In the genomic region with DNA sequence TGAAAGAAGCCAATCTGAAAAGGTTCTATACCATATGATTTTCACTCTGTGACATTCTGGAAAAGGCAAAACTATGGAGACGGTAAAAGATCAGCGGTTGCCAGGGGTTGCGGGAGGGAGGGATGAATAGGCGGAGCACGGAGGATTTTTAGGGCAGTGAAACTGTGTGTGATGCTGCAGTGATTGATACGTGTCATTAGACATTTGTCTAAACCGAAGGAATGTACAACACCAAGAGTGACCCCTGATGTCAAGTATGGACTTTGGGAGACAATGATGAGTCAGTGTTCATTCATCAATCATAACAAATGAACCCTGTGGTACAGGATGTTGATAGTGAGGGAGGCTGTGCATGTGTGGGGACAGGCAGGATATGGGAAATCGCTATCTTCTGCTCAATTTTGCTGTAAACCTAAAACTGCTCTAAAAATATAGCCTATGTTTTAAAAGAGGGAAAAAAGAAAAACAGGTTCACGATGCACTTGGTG, we compare ENCODE assay signal across 9 cellular contexts. TPM values are rescaled to one million over a fixed set of nuclear protein-coding genes. Genes with fewer than 3 reads are reported as not detected.
DNase-seq lines count a peak whose midpoint lies in the region; ATAC-seq and TF ChIP-seq lines count a peak whose summit lies in the region.
"Had no signal": no experiment of that assay in that cellular context is flagged by ENCODE, and none has a peak within 500 bp of the region (broad histone marks: within the 10 kb centered on the region; RNA-seq: fewer than 3 reads in every experiment).

No MANE protein-coding gene starts in this region.

- POLR2A ChIA-PET in AG04450 (lab: Yijun Ruan, JAX), result interaction anchor here (0.8 to 3.5 kb wide), 4 partner anchors 8 to 97 kb away, joined by 3 to 29 read pairs (median 4); a partner anchor contains a TSS
- POLR2A ChIA-PET in RWPE1 (lab: Yijun Ruan, JAX; ENCODE audit: low non-redundant PET), result no interaction called here

- H3K36me3 ChIP-seq in esophagus (ENCODE audit: control insufficient read depth in 2 of 2, insufficient read depth in 2 of 2, low read length in 1 of 2), result peaks cover 0 to 2% of the 10 kb centered on the region in 2 donors
- H3K36me3 ChIP-seq in parathyroid adenoma (ENCODE audit: control insufficient read depth, insufficient read depth, low read length), result no peaks in the 10 kb centered on the region

- H3K4me3 ChIP-seq in AG04450 (ENCODE audit: low read depth, low read length) (no peak overlapping the region), esophagus (ENCODE audit: low read depth in 1 of 2, low read length in 2 of 2) (no peak overlapping the region), parathyroid adenoma (ENCODE audit: low read depth, low read length) (no peak overlapping the region)

- H3K4me1 ChIP-seq in esophagus (ENCODE audit: control insufficient read depth in 2 of 2, insufficient read depth in 2 of 2, low read length in 1 of 2) (peaks cover 8 to 24% of the 10 kb centered on the region in 2 donors), parathyroid adenoma (peaks cover 18% of the 10 kb centered on the region)

- H3K9me3 Mint-ChIP-seq in activated naive CD8-positive, alpha-beta T cell treated with anti-CD3 and anti-CD28 coated beads for 36 hours, result no peaks in the 10 kb centered on the region

- H2AFZ ChIP-seq in parathyroid adenoma, result no peak overlapping the region

- peaks cover 16% of the 10 kb centered on the region for H3K4me1 Mint-ChIP-seq in activated naive CD8-positive, alpha-beta T cell treated with anti-CD3 and anti-CD28 coated beads for 36 hours

- WGBS in esophagus, 2 donors, result 61 to 73% methylated on average over 9 of the region's 9 CpGs

- no peak overlapping the region for H3K4me3 Mint-ChIP-seq in activated naive CD8-positive, alpha-beta T cell treated with anti-CD3 and anti-CD28 coated beads for 36 hours

- H3K4me2 ChIP-seq in parathyroid adenoma (ENCODE audit: low read length), result no peak overlapping the region

- H3K79me2 ChIP-seq in parathyroid adenoma, result peaks cover 5% of the 10 kb centered on the region

- no peak overlapping the region for H3K27ac Mint-ChIP-seq in activated naive CD8-positive, alpha-beta T cell treated with anti-CD3 and anti-CD28 coated beads for 36 hours

- CTCF ChIA-PET in AG04450 (lab: Charles Lee) (interaction anchor here (1.2 to 2.2 kb wide), 2 partner anchors 13 to 91 kb away, joined by 3 to 4 read pairs; no protein-coding TSS in a partner anchor), RWPE1 (lab: Yijun Ruan, JAX) (interaction anchor here (0.7 to 1.4 kb wide), 4 partner anchors 9 to 1856 kb away, joined by 4 to 5 read pairs (median 4); a partner anchor contains a TSS)

- H3K27me3 ChIP-seq in AG04450 (ENCODE audit: control insufficient read depth, insufficient read depth, low read length), result no peaks in the 10 kb centered on the region
- H3K27me3 ChIP-seq in esophagus (ENCODE audit: control insufficient read depth in 1 of 2, insufficient read depth in 2 of 2, low read length in 2 of 2), result no peaks in the 10 kb centered on the region
- no peaks in the 10 kb centered on the region for H3K27me3 ChIP-seq in parathyroid adenoma (ENCODE audit: control insufficient read depth, insufficient read depth, low read length)

- DNase-seq in AG04450 (ENCODE audit: low read depth, low spot score) (no peak), RWPE1 (ENCODE audit: low spot score) (peak; percentile 83)
- no peak for DNase-seq in activated naive CD8-positive, alpha-beta T cell treated with anti-CD3 and anti-CD28 coated beads for 36 hours
- DNase-seq: NCI-H1092 had no signal

- no peaks in the 10 kb centered on the region for H3K27me3 Mint-ChIP-seq in activated naive CD8-positive, alpha-beta T cell treated with anti-CD3 and anti-CD28 coated beads for 36 hours

- peak overlapping the region; percentile 91 for H3K27ac ChIP-seq in AG04450 (ENCODE audit: low read depth, low read length)
- H3K27ac ChIP-seq in RWPE1, result peak overlapping the region; percentile 98
- peak overlapping the region; percentile 84 to 88 for H3K27ac ChIP-seq in esophagus (ENCODE audit: low read depth in 2 of 2, low read length in 1 of 2)
- H3K27ac ChIP-seq in parathyroid adenoma, result peak overlapping the region; percentile 33

- no peak for TF ChIP-seq CTCF in AG04450 (IDR thresholded peaks at IDR 0.05; ENCODE audit: low read depth, low read length)
- no peak for TF ChIP-seq CTCF in RWPE1 (conservative IDR thresholded peaks at IDR 0.05; ENCODE audit: low read depth)
- TF ChIP-seq CTCF in parathyroid adenoma (IDR thresholded peaks at IDR 0.05), result no peak

- H3K9ac ChIP-seq in parathyroid adenoma, result no peak overlapping the region

- H3K9me3 ChIP-seq in AG04450 (ENCODE audit: control insufficient read depth, insufficient read depth, low read length) (no peaks in the 10 kb centered on the region), esophagus (ENCODE audit: control insufficient read depth in 2 of 2, insufficient read depth in 1 of 2, low read depth in 1 of 2, low read length in 1 of 2) (no peaks in the 10 kb centered on the region), parathyroid adenoma (ENCODE audit: control insufficient read depth, low read length) (no peaks in the 10 kb centered on the region)

- ATAC-seq in HG02840 (IDR thresholded peaks at IDR 0.05; ENCODE audit: low FRiP score, unreplicated experiment), result no peak
- no peak for ATAC-seq in GM19467 (IDR thresholded peaks at IDR 0.05; ENCODE audit: unreplicated experiment)
- no peak for ATAC-seq in GM19397 (IDR thresholded peaks at IDR 0.05; ENCODE audit: unreplicated experiment)

- no peaks in the 10 kb centered on the region for H3K36me3 Mint-ChIP-seq in activated naive CD8-positive, alpha-beta T cell treated with anti-CD3 and anti-CD28 coated beads for 36 hours

RNA-seq across cellular contexts. Expression of a gene that starts 34.4 kb away (rescaled TPM):
- polyA plus RNA-seq in AG04450 (2011; rRNA removed) (137 and 177 TPM in 2 replicates), esophagus (10 to 100 TPM; 45.2 to 47.1 TPM)
- polyA minus RNA-seq in AG04450 (2011; rRNA and poly(A)+ RNA removed), result 230 and 322 TPM in 2 replicates
- 10 to 100 TPM; 45.9 to 46.9 TPM for total RNA-seq in activated naive CD8-positive, alpha-beta T cell treated with anti-CD3 and anti-CD28 coated beads for 36 hours

Comparison
In these comparisons a context has a peak if more than half of its experiments do, and no peak if none do; other contexts are left out.
1. H3K27ac ChIP-seq: peak in every context shown above with its lines; median percentile 98 in RWPE1; 91 in AG04450; 86 in esophagus; 33 in parathyroid adenoma.